ENCODE assay signal across 10 cellular contexts in genomic region chr9:129702563-129702962, GRCh38. TPM values are rescaled to one million over a fixed set of nuclear protein-coding genes. Genes with fewer than 3 reads are reported as not detected.
DNase-seq lines count a peak whose midpoint lies in the region; ATAC-seq and TF ChIP-seq lines count a peak whose summit lies in the region.
"Had no signal": no experiment of that assay in that cellular context is flagged by ENCODE, and none has a peak within 500 bp of the region (broad histone marks: within the 10 kb centered on the region; RNA-seq: fewer than 3 reads in every experiment).

No MANE protein-coding gene starts in this region.

- no peak overlapping the region for H3K4me2 ChIP-seq in PC-3 (ENCODE audit: low read length)

- no peaks in the 10 kb centered on the region for H3K9me3 Mint-ChIP-seq in stimulated activated memory B cell treated with anti-CD40 and anti-IgM and Interleukin-4, amounts not matched to agents 10 μg/mL and 1 μg/mL and 100 μg/mL, for 72 hours
- H3K9me3 Mint-ChIP-seq in activated CD4-positive, alpha-beta T cell treated with anti-CD3 and anti-CD28 coated beads for 36 hours (ENCODE audit: low read depth) = no peaks in the 10 kb centered on the region
- H3K9me3 Mint-ChIP-seq: activated B cell treated with CpG ODN at 0.5 μM for 24 hours had no signal

- no peaks in the 10 kb centered on the region for H3K9me2 ChIP-seq in PC-3 (replicated peaks; ENCODE audit: low read length)

- H3K4me1 ChIP-seq in PC-3 (ENCODE audit: insufficient read depth, low read length) = peaks cover 7% of the 10 kb centered on the region; the same call in 1 of the 2 replicates

- H3K27me3 Mint-ChIP-seq in stimulated activated memory B cell treated with anti-CD40 and anti-IgM and Interleukin-4, amounts not matched to agents 10 μg/mL and 1 μg/mL and 100 μg/mL, for 72 hours = peaks cover 46% of the 10 kb centered on the region
- H3K27me3 Mint-ChIP-seq in activated CD4-positive, alpha-beta T cell treated with anti-CD3 and anti-CD28 coated beads for 36 hours = peaks cover 16% of the 10 kb centered on the region

- no peak overlapping the region for H3K4me3 Mint-ChIP-seq in stimulated activated memory B cell treated with anti-CD40 and anti-IgM and Interleukin-4, amounts not matched to agents 10 μg/mL and 1 μg/mL and 100 μg/mL, for 72 hours
- H3K4me3 Mint-ChIP-seq in activated CD4-positive, alpha-beta T cell treated with anti-CD3 and anti-CD28 coated beads for 36 hours = no peak overlapping the region
- H3K4me3 Mint-ChIP-seq: activated B cell treated with CpG ODN at 0.5 μM for 24 hours had no signal

- no peak overlapping the region for H3K9ac ChIP-seq in PC-3 (ENCODE audit: low read length)

- CTCF ChIA-PET in PC-3 (lab: Charles Lee) = interaction anchor here (1.1 kb wide), 1 partner anchor 60 kb away, joined by 3 read pairs; no protein-coding TSS in a partner anchor
- CTCF ChIA-PET in activated CD4-positive, alpha-beta T cell treated with anti-CD3 and anti-CD28 coated beads for 36 hours (lab: Charles Lee) = interaction anchor here (0.7 kb wide), 1 partner anchor 550 kb away, joined by 3 read pairs; no protein-coding TSS in a partner anchor

- H3K79me2 ChIP-seq in PC-3 (ENCODE audit: low read length) = no peaks in the 10 kb centered on the region

- BruUV-seq in PC-3 (replicated peaks; lab: Mats Ljungman, UMichigan) = no TSS peak

- no peak overlapping the region for H3K4me3 ChIP-seq in PC-3 (ENCODE audit: low read length)
- H3K4me3 ChIP-seq in fibroblast of mammary gland (ENCODE audit: control insufficient read depth, low read depth, low read length) = no peak overlapping the region

- intact Hi-C loops in PC-3 (cut with micrococcal nuclease) = no loop called here
- intact Hi-C loops in sciatic nerve (cut with DNase I) = no loop called here
- intact Hi-C loops in activated CD4-positive, alpha-beta T cell treated with anti-CD3 and anti-CD28 coated beads for 36 hours (cut with DNase I, micrococcal nuclease) = no loop called here

- H3K9me3 ChIP-seq in PC-3 (ENCODE audit: low read length) = no peaks in the 10 kb centered on the region

- H3K27ac ChIP-seq in PC-3 (ENCODE audit: low read length) = no peak overlapping the region

- no peaks in the 10 kb centered on the region for H3K36me3 ChIP-seq in PC-3 (ENCODE audit: low read depth, low read length)

- H3F3A ChIP-seq in PC-3 (ENCODE audit: low read length, unreplicated experiment) = no peaks in the 10 kb centered on the region

- no peak for TF ChIP-seq CTCF in PC-3 (conservative IDR thresholded peaks at IDR 0.05; ENCODE audit: low read depth, low read length)
- TF ChIP-seq CTCF in fibroblast of mammary gland (conservative IDR thresholded peaks at IDR 0.05; ENCODE audit: control insufficient read depth, insufficient read depth, low read depth, low read length) = no peak

- H3K36me3 Mint-ChIP-seq in stimulated activated memory B cell treated with anti-CD40 and anti-IgM and Interleukin-4, amounts not matched to agents 10 μg/mL and 1 μg/mL and 100 μg/mL, for 72 hours = no peaks in the 10 kb centered on the region
- H3K36me3 Mint-ChIP-seq in activated CD4-positive, alpha-beta T cell treated with anti-CD3 and anti-CD28 coated beads for 36 hours (ENCODE audit: low read depth) = no peaks in the 10 kb centered on the region

- DNase-seq in CD1c-positive myeloid dendritic cell (ENCODE audit: extremely low spot score) (peak; percentile 13), PC-3 (peak; percentile 26), fibroblast of mammary gland (ENCODE audit: low read depth) (peak; percentile 86), sciatic nerve (ENCODE audit: low spot score) (no peak)
- DNase-seq in activated CD4-positive, alpha-beta T cell treated with anti-CD3 and anti-CD28 coated beads for 36 hours = no peak
- DNase-seq in activated CD8-positive, alpha-beta memory T cell treated with anti-CD3 and anti-CD28 coated beads, Interleukin-2, amount 50 U/mL, for 48 hours = no peak
- DNase-seq: activated B cell treated with CpG ODN at 0.5 μM for 24 hours, activated gamma-delta T cell treated with Interleukin-2 at 50 U/mL for 16 hours had no signal

- no peak overlapping the region for H3K27ac Mint-ChIP-seq in stimulated activated memory B cell treated with anti-CD40 and anti-IgM and Interleukin-4, amounts not matched to agents 10 μg/mL and 1 μg/mL and 100 μg/mL, for 72 hours
- no peak overlapping the region for H3K27ac Mint-ChIP-seq in activated CD4-positive, alpha-beta T cell treated with anti-CD3 and anti-CD28 coated beads for 36 hours
- H3K27ac Mint-ChIP-seq: activated B cell treated with CpG ODN at 0.5 μM for 24 hours had no signal

- POLR2A ChIA-PET in PC-3 (lab: Charles Lee; ENCODE audit: unreplicated experiment) = no interaction called here
- POLR2A ChIA-PET in activated CD4-positive, alpha-beta T cell treated with anti-CD3 and anti-CD28 coated beads for 36 hours (lab: Charles Lee) = no interaction called here

- ATAC-seq in PC-3 = peak; percentile 38; the same call in 1 of the 2 replicates
- peak; percentile 57 for ATAC-seq in sciatic nerve
- ATAC-seq in stimulated activated memory B cell treated with anti-CD40 and anti-IgM and Interleukin-4, amounts not matched to agents 10 μg/mL and 1 μg/mL and 100 μg/mL, for 72 hours = no peak
- ATAC-seq in activated CD4-positive, alpha-beta T cell treated with anti-CD3 and anti-CD28 coated beads for 36 hours = no peak
- no peak for ATAC-seq in HG03039 (IDR thresholded peaks at IDR 0.05; ENCODE audit: unreplicated experiment)

- H3K27me3 ChIP-seq in PC-3 (ENCODE audit: low read length) = no peaks in the 10 kb centered on the region

- H2AFZ ChIP-seq in PC-3 (ENCODE audit: low read length) = no peak overlapping the region

- H3K4me1 Mint-ChIP-seq in stimulated activated memory B cell treated with anti-CD40 and anti-IgM and Interleukin-4, amounts not matched to agents 10 μg/mL and 1 μg/mL and 100 μg/mL, for 72 hours = no peaks in the 10 kb centered on the region
- H3K4me1 Mint-ChIP-seq in activated CD4-positive, alpha-beta T cell treated with anti-CD3 and anti-CD28 coated beads for 36 hours = peaks cover 6% of the 10 kb centered on the region
- H3K4me1 Mint-ChIP-seq: activated B cell treated with CpG ODN at 0.5 μM for 24 hours had no signal

- no peaks in the 10 kb centered on the region for H4K20me1 ChIP-seq in PC-3 (ENCODE audit: low read length)

RNA-seq across cellular contexts. Expression of gene PRRX2, which starts 37.1 kb away (rescaled TPM):
- total RNA-seq in PC-3 (2014; rRNA removed) (0.47 and 1.3 TPM in 2 replicates), sciatic nerve (13.2 TPM)
- under 1 TPM; 0.49 to 0.57 TPM for total RNA-seq in activated CD4-positive, alpha-beta T cell treated with anti-CD3 and anti-CD28 coated beads for 36 hours
- total RNA-seq: activated B cell treated with CpG ODN at 0.5 μM for 24 hours had no signal

RNA-seq across cellular contexts. Expression of gene PTGES, which starts 50.3 kb away (rescaled TPM):
- total RNA-seq in PC-3 (2014; rRNA removed) (21.0 and 26.8 TPM in 2 replicates), sciatic nerve (23.3 TPM)
- total RNA-seq in activated CD4-positive, alpha-beta T cell treated with anti-CD3 and anti-CD28 coated beads for 36 hours = under 1 TPM; 0.09 to 0.16 TPM
- total RNA-seq: activated B cell treated with CpG ODN at 0.5 μM for 24 hours had no signal

Comparison
In these comparisons a context has a peak if more than half of its experiments do, and no peak if none do; other contexts are left out.
1. DNase-seq: peak in CD1c-positive myeloid dendritic cell (single experiment), PC-3 (single experiment) and fibroblast of mammary gland (single experiment); none in sciatic nerve (single experiment), activated CD4-positive, alpha-beta T cell treated with anti-CD3 and anti-CD28 coated beads for 36 hours (single experiment) and activated CD8-positive, alpha-beta memory T cell treated with anti-CD3 and anti-CD28 coated beads, Interleukin-2, amount 50 U/mL, for 48 hours (single experiment).
2. ATAC-seq: peak in PC-3 (single experiment) and sciatic nerve (single experiment); none in stimulated activated memory B cell treated with anti-CD40 and anti-IgM and Interleukin-4, amounts not matched to agents 10 μg/mL and 1 μg/mL and 100 μg/mL, for 72 hours (single experiment), activated CD4-positive, alpha-beta T cell treated with anti-CD3 and anti-CD28 coated beads for 36 hours (single experiment) and HG03039 (single experiment).
3. RNA of gene PTGES, which starts 50.3 kb away (total RNA-seq): 23.3 TPM in sciatic nerve (single experiment) and 21.0 to 26.8 TPM in PC-3; 0.09 to 0.16 TPM in activated CD4-positive, alpha-beta T cell treated with anti-CD3 and anti-CD28 coated beads for 36 hours; every median in the first group is over 10 times any median in the second.